Comparison of ENCODE assay signal across 9 cellular contexts in the genomic region with DNA sequence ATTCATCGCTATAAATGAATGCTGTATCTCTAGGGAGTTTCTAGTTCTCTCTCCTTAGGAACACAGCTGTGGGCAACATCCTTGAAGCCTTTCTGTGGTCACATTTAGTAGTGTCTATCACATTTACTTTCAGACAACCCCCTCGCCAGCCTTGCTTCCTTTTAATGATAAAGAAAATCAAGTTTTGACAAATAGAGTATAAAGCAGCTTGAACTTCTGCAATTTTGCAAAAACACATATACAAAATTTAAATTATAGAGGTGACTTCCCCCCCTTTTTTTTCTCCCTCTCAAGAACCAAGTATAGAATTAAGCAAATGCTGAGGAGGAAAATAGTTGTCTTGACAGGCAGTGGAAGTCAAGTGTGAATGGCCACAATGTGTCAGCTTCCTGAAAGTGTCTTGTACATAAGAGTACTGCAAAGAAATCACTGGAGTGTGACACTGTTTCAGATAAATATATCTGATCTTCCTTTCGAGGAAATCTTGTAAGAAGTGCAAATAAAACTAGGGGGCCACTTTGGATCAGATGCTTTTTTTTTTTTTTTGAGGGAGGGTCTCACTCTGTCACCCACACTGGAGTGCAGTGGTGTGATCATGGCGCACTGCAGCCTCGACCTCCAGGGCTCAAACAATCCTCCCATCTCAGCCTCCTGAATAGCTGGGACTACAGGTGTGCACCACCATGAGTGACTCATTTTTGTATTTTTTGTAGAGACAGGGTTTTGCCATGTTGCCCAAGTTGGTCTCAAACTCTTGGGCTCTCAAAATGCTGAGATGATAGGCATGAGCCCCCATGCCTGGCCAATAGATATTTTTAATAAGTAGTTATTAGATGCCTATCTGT. TPM values are rescaled to one million over a fixed set of nuclear protein-coding genes. Genes with fewer than 3 reads are reported as not detected.
DNase-seq lines count a peak whose midpoint lies in the region; ATAC-seq and TF ChIP-seq lines count a peak whose summit lies in the region.
"Had no signal": no experiment of that assay in that cellular context is flagged by ENCODE, and none has a peak within 500 bp of the region (broad histone marks: within the 10 kb centered on the region; RNA-seq: fewer than 3 reads in every experiment).

No MANE protein-coding gene starts in this region.

- H3K27me3 Mint-ChIP-seq in stimulated activated naive CD8-positive, alpha-beta T cell treated with anti-CD3 and anti-CD28 coated beads, Interleukin-15, Interleukin-2, amounts not matched to agents 100 ng/mL and 50 ng/mL, for 24 hours, result no peaks in the 10 kb centered on the region
- H3K27me3 Mint-ChIP-seq in T-helper 17 cell, result peaks cover 14% of the 10 kb centered on the region
- H3K27me3 Mint-ChIP-seq in Caco-2 (ENCODE audit: insufficient read depth, unreplicated experiment), result no peaks in the 10 kb centered on the region

- H3K27me3 ChIP-seq in Caco-2 (replicated peaks; ENCODE audit: control insufficient read depth, insufficient read depth, low read length), result no peaks in the 10 kb centered on the region

- intact Hi-C loops in head of caudate nucleus (cut with DNase I), result no loop called here
- intact Hi-C loops in Caco-2 (cut with micrococcal nuclease; ENCODE audit: unreplicated experiment), result no loop called here

- H3K9me3 Mint-ChIP-seq in stimulated activated naive CD8-positive, alpha-beta T cell treated with anti-CD3 and anti-CD28 coated beads, Interleukin-15, Interleukin-2, amounts not matched to agents 100 ng/mL and 50 ng/mL, for 24 hours, result no peaks in the 10 kb centered on the region
- H3K9me3 Mint-ChIP-seq in Caco-2 (ENCODE audit: unreplicated experiment), result no peaks in the 10 kb centered on the region

- ATAC-seq in stimulated activated naive CD8-positive, alpha-beta T cell treated with anti-CD3 and anti-CD28 coated beads, Interleukin-15, Interleukin-2, amounts not matched to agents 100 U/mL and 50 U/mL, for 24 hours, result no peak
- ATAC-seq in HG03095 (IDR thresholded peaks at IDR 0.05; ENCODE audit: unreplicated experiment) (peak; percentile 70), T-helper 17 cell (peak; percentile 63)

- H3K9me3 ChIP-seq in T-helper 17 cell (ENCODE audit: control insufficient read depth, low read length, poor library complexity, severe bottlenecking) (no peaks in the 10 kb centered on the region), Caco-2 (no peaks in the 10 kb centered on the region)

- no peaks in the 10 kb centered on the region for H3K36me3 ChIP-seq in Caco-2 (ENCODE audit: control insufficient read depth, insufficient read depth, low read length)

- H3K36me3 Mint-ChIP-seq in stimulated activated naive CD8-positive, alpha-beta T cell treated with anti-CD3 and anti-CD28 coated beads, Interleukin-15, Interleukin-2, amounts not matched to agents 100 ng/mL and 50 ng/mL, for 24 hours (ENCODE audit: low read depth), result no peaks in the 10 kb centered on the region
- H3K36me3 Mint-ChIP-seq in T-helper 17 cell (ENCODE audit: low read depth) (peaks cover 3% of the 10 kb centered on the region), Caco-2 (ENCODE audit: insufficient read depth, unreplicated experiment) (peaks cover 11% of the 10 kb centered on the region)

- TF ChIP-seq CTCF in Caco-2 (IDR thresholded peaks at IDR 0.05; ENCODE audit: insufficient read depth in 1 of 2, low read depth in 1 of 2, low read length in 1 of 2, severe bottlenecking in 1 of 2, unreplicated experiment in 1 of 2), result no peak

- CTCF ChIA-PET in Caco-2 (lab: Charles Lee), result no interaction called here

- BruUV-seq in Caco-2 (replicated peaks; lab: Mats Ljungman, UMichigan), result no TSS peak

- H3K4me3 ChIP-seq in Caco-2 (ENCODE audit: low read depth, low read length), result no peak overlapping the region

- H3K4me1 Mint-ChIP-seq in stimulated activated naive CD8-positive, alpha-beta T cell treated with anti-CD3 and anti-CD28 coated beads, Interleukin-15, Interleukin-2, amounts not matched to agents 100 ng/mL and 50 ng/mL, for 24 hours (ENCODE audit: low read depth), result peaks cover 26% of the 10 kb centered on the region
- H3K4me1 Mint-ChIP-seq in T-helper 17 cell (peaks cover 6% of the 10 kb centered on the region), Caco-2 (ENCODE audit: low read depth, unreplicated experiment) (no peaks in the 10 kb centered on the region)

- no peak for DNase-seq in stimulated activated naive CD8-positive, alpha-beta T cell treated with anti-CD3 and anti-CD28 coated beads, Interleukin-15, Interleukin-2, amounts not matched to agents 100 U/mL and 50 U/mL, for 24 hours
- no peak for DNase-seq in T-helper 17 cell
- no peak for DNase-seq in head of caudate nucleus
- DNase-seq in NCI-H2227 (lab: John Stamatoyannopoulos, UW; ENCODE audit: unreplicated experiment), result no peak
- DNase-seq in NCI-H2081 treated with DMSO at 0.1 percent for 48 hours (lab: John Stamatoyannopoulos, UW), result no peak
- no peak for DNase-seq in Caco-2

- H3K4me1 ChIP-seq in Caco-2, result no peaks in the 10 kb centered on the region

- H3K27ac Mint-ChIP-seq in stimulated activated naive CD8-positive, alpha-beta T cell treated with anti-CD3 and anti-CD28 coated beads, Interleukin-15, Interleukin-2, amounts not matched to agents 100 ng/mL and 50 ng/mL, for 24 hours, result peak overlapping the region; percentile 13
- H3K27ac Mint-ChIP-seq in T-helper 17 cell, result no peak overlapping the region
- H3K27ac Mint-ChIP-seq in Caco-2 (ENCODE audit: unreplicated experiment), result no peak overlapping the region

- H3K4me3 Mint-ChIP-seq in stimulated activated naive CD8-positive, alpha-beta T cell treated with anti-CD3 and anti-CD28 coated beads, Interleukin-15, Interleukin-2, amounts not matched to agents 100 ng/mL and 50 ng/mL, for 24 hours, result no peak overlapping the region
- H3K4me3 Mint-ChIP-seq in T-helper 17 cell (no peak overlapping the region), Caco-2 (ENCODE audit: unreplicated experiment) (no peak overlapping the region)

- POLR2A ChIA-PET in Caco-2 (lab: Charles Lee), result no interaction called here

RNA-seq across cellular contexts. Expression of a gene that starts 21.0 kb away (rescaled TPM):
- total RNA-seq in T-helper 17 cell (1 to 10 TPM in 1 of 2 donors, under 1 TPM in 1; 0.47 to 3.8 TPM), Caco-2 (2022) (1.7 and 2.9 TPM in 2 replicates)
- total RNA-seq: dermis microvascular lymphatic vessel endothelial cell had no signal

RNA-seq across cellular contexts. Expression of a gene that starts 55.2 kb away (rescaled TPM):
- total RNA-seq in T-helper 17 cell (under 1 TPM; 0.23 to 0.37 TPM), Caco-2 (2022) (0.64 and 0.65 TPM in 2 replicates)
- total RNA-seq: dermis microvascular lymphatic vessel endothelial cell had no signal
